1 cellular context compared by ENCODE assay signal in genomic region chr3:128496602-128497304, GRCh38.
A peak's percentile ranks its signal among the peaks of the same experiment; 100 is the strongest.
TF ChIP-seq lines count a peak whose summit lies in the region.

No MANE protein-coding gene starts in this region.

TF ChIP-seq in K562, 482 proteins besides CTCF, POLR2A, EP300 and RAD21 (continues in another document):
- TF ChIP-seq KDM4B (IDR thresholded peaks at IDR 0.05; ENCODE audit: borderline replicate concordance in 2 of 2, low read depth in 1 of 2) (no peak), ZNF436 (CRISPR knock-in tag; IDR thresholded peaks at IDR 0.05) (no peak), TCF15 (CRISPR knock-in tag; IDR thresholded peaks at IDR 0.05) (no peak), MLLT1 (IDR thresholded peaks at IDR 0.05) (no peak), ILF3 (IDR thresholded peaks at IDR 0.05; ENCODE audit: borderline replicate concordance) (no peak), KAT8 (IDR thresholded peaks at IDR 0.05; ENCODE audit: low read depth) (no peak), ZKSCAN8 (CRISPR knock-in tag; IDR thresholded peaks at IDR 0.05) (no peak), CXXC5 (CRISPR knock-in tag; IDR thresholded peaks at IDR 0.05) (0 out of 2 replicates have a peak, but pooled peaks have one; percentile 70), L3MBTL2 (IDR thresholded peaks at IDR 0.05) (peak; percentile 68), BHLHE40 (IDR thresholded peaks at IDR 0.05; ENCODE audit: low read length) (no peak), ZNF274 (IDR thresholded peaks at IDR 0.05; ENCODE audit: borderline replicate concordance, low read depth, low read length) (no peak), E2F4 (CRISPR knock-in tag; IDR thresholded peaks at IDR 0.05; ENCODE audit: low read depth) (peak; percentile 19; the same call in 1 of the 2 replicates), SAP30 (IDR thresholded peaks at IDR 0.05; ENCODE audit: borderline replicate concordance, insufficient read depth, low read depth, low read length, poor library complexity, severe bottlenecking) (no peak), XRCC3 (IDR thresholded peaks at IDR 0.05) (no peak), NCOR1 (IDR thresholded peaks at IDR 0.05) (peak; percentile 39), SMARCE1 (IDR thresholded peaks at IDR 0.05) (peak; percentile 45; the same call in 1 of the 2 replicates), FOXA3 (CRISPR knock-in tag; conservative IDR thresholded peaks at IDR 0.05 in 1 of 2, IDR thresholded peaks at IDR 0.05 in 1 of 2) (peak in 1 of 2 experiments; percentile 73; a peak in 2 of 4 replicates), RNF2 (IDR thresholded peaks at IDR 0.05) (no peak), STAT5A (IDR thresholded peaks at IDR 0.05; ENCODE audit: borderline replicate concordance, low read length) (no peak), LARP7 (IDR thresholded peaks at IDR 0.05) (no peak), STAG1 (CRISPR knock-in tag; IDR thresholded peaks at IDR 0.05; ENCODE audit: borderline replicate concordance) (no peak), CEBPB (tag; IDR thresholded peaks at IDR 0.05) (no peak), RCOR1 (IDR thresholded peaks at IDR 0.05; ENCODE audit: borderline replicate concordance in 1 of 2, low read depth in 2 of 2, low read length in 2 of 2) (0 out of 4 replicates have a peak, but pooled peaks of 1 of the 2 experiments have one; percentile 16), ATF1 (CRISPR knock-in tag; IDR thresholded peaks at IDR 0.05) (no peak), ATF1 (tag; IDR thresholded peaks at IDR 0.05) (no peak; the same call in 1 of the 2 replicates), GABPB2 (CRISPR knock-in tag; conservative IDR thresholded peaks at IDR 0.05) (no peak), MXI1 (IDR thresholded peaks at IDR 0.05; ENCODE audit: low read depth, low read length) (no peak), THRB (CRISPR knock-in tag; conservative IDR thresholded peaks at IDR 0.05) (no peak), NFYB (IDR thresholded peaks at IDR 0.05; ENCODE audit: extremely low read depth, insufficient read length) (no peak), ZNF232 (CRISPR knock-in tag; IDR thresholded peaks at IDR 0.05) (0 out of 2 replicates have a peak, but pooled peaks have one; percentile 64), CREM (IDR thresholded peaks at IDR 0.05; ENCODE audit: low read depth) (peak; percentile 44; the same call in 1 of the 2 replicates), NELFE (IDR thresholded peaks at IDR 0.05; ENCODE audit: insufficient read depth, insufficient read length) (no peak), ZC3H11A (IDR thresholded peaks at IDR 0.05; ENCODE audit: low read depth, low read length) (no peak), ZNF133 (CRISPR knock-in tag; IDR thresholded peaks at IDR 0.05) (no peak), NR4A1 (CRISPR knock-in tag; IDR thresholded peaks at IDR 0.05) (no peak), NR4A1 (tag; IDR thresholded peaks at IDR 0.05) (no peak), CHD1 (IDR thresholded peaks at IDR 0.05; ENCODE audit: low read length) (no peak), HDAC1 (IDR thresholded peaks at IDR 0.05) (no peak), FOXA1 (IDR thresholded peaks at IDR 0.05; ENCODE audit: borderline replicate concordance) (no peak), ZBTB7A (IDR thresholded peaks at IDR 0.05; ENCODE audit: borderline replicate concordance, control insufficient read depth, low read depth, low read length) (no peak), SMARCC2 (IDR thresholded peaks at IDR 0.05; ENCODE audit: low read depth) (no peak), ZNF197 (CRISPR knock-in tag; IDR thresholded peaks at IDR 0.05; ENCODE audit: low read depth) (no peak), ZZZ3 (IDR thresholded peaks at IDR 0.05) (no peak), PHTF2 (CRISPR knock-in tag; IDR thresholded peaks at IDR 0.05) (no peak), SAFB (IDR thresholded peaks at IDR 0.05; ENCODE audit: borderline replicate concordance, low read depth, low read length) (no peak), TCF7L2 (IDR thresholded peaks at IDR 0.05; ENCODE audit: low read depth, low read length) (no peak), IRF1 (CRISPR knock-in tag; IDR thresholded peaks at IDR 0.05; ENCODE audit: borderline replicate concordance) (no peak), SETDB1 (IDR thresholded peaks at IDR 0.05; ENCODE audit: low read length) (no peak), HMG20A (CRISPR knock-in tag; conservative IDR thresholded peaks at IDR 0.05) (no peak), CBFB (CRISPR knock-in tag; IDR thresholded peaks at IDR 0.05) (peak; percentile 61), CBFA2T3 (IDR thresholded peaks at IDR 0.05) (peak; percentile 73), MTA3 (IDR thresholded peaks at IDR 0.05; ENCODE audit: borderline replicate concordance) (0 out of 2 replicates have a peak, but pooled peaks have one; percentile 27)
- TF ChIP-seq, protein P1, sequence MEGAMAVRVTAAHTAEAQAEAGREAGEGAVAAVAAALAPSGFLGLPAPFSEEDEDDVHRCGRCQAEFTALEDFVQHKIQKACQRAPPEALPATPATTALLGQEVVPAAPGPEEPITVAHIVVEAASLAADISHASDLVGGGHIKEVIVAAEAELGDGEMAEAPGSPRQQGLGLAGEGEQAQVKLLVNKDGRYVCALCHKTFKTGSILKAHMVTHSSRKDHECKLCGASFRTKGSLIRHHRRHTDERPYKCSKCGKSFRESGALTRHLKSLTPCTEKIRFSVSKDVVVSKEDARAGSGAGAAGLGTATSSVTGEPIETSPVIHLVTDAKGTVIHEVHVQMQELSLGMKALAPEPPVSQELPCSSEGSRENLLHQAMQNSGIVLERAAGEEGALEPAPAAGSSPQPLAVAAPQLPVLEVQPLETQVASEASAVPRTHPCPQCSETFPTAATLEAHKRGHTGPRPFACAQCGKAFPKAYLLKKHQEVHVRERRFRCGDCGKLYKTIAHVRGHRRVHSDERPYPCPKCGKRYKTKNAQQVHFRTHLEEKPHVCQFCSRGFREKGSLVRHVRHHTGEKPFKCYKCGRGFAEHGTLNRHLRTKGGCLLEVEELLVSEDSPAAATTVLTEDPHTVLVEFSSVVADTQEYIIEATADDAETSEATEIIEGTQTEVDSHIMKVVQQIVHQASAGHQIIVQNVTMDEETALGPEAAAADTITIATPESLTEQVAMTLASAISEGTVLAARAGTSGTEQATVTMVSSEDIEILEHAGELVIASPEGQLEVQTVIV (CRISPR knock-in tag; IDR thresholded peaks at IDR 0.05; ENCODE audit: borderline replicate concordance) = no peak
- TF ChIP-seq, protein P2, sequence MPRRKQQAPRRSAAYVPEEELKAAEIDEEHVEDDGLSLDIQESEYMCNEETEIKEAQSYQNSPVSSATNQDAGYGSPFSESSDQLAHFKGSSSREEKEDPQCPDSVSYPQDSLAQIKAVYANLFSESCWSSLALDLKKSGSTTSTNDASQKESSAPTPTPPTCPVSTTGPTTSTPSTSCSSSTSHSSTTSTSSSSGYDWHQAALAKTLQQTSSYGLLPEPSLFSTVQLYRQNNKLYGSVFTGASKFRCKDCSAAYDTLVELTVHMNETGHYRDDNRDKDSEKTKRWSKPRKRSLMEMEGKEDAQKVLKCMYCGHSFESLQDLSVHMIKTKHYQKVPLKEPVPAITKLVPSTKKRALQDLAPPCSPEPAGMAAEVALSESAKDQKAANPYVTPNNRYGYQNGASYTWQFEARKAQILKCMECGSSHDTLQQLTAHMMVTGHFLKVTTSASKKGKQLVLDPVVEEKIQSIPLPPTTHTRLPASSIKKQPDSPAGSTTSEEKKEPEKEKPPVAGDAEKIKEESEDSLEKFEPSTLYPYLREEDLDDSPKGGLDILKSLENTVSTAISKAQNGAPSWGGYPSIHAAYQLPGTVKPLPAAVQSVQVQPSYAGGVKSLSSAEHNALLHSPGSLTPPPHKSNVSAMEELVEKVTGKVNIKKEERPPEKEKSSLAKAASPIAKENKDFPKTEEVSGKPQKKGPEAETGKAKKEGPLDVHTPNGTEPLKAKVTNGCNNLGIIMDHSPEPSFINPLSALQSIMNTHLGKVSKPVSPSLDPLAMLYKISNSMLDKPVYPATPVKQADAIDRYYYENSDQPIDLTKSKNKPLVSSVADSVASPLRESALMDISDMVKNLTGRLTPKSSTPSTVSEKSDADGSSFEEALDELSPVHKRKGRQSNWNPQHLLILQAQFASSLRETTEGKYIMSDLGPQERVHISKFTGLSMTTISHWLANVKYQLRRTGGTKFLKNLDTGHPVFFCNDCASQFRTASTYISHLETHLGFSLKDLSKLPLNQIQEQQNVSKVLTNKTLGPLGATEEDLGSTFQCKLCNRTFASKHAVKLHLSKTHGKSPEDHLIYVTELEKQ (CRISPR knock-in tag; IDR thresholded peaks at IDR 0.05) = no peak
- TF ChIP-seq, protein P3, sequence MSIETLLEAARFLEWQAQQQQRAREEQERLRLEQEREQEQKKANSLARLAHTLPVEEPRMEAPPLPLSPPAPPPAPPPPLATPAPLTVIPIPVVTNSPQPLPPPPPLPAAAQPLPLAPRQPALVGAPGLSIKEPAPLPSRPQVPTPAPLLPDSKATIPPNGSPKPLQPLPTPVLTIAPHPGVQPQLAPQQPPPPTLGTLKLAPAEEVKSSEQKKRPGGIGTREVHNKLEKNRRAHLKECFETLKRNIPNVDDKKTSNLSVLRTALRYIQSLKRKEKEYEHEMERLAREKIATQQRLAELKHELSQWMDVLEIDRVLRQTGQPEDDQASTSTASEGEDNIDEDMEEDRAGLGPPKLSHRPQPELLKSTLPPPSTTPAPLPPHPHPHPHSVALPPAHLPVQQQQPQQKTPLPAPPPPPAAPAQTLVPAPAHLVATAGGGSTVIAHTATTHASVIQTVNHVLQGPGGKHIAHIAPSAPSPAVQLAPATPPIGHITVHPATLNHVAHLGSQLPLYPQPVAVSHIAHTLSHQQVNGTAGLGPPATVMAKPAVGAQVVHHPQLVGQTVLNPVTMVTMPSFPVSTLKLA (conservative IDR thresholded peaks at IDR 0.05) = peak; percentile 25 to 51
- TF ChIP-seq, protein P4, sequence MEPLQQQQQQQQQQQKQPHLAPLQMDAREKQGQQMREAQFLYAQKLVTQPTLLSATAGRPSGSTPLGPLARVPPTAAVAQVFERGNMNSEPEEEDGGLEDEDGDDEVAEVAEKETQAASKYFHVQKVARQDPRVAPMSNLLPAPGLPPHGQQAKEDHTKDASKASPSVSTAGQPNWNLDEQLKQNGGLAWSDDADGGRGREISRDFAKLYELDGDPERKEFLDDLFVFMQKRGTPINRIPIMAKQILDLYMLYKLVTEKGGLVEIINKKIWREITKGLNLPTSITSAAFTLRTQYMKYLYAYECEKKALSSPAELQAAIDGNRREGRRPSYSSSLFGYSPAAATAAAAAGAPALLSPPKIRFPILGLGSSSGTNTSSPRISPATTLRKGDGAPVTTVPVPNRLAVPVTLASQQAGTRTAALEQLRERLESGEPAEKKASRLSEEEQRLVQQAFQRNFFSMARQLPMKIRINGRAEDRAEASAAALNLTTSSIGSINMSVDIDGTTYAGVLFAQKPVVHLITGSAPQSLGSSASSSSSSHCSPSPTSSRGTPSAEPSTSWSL (CRISPR knock-in tag; IDR thresholded peaks at IDR 0.05; ENCODE audit: borderline replicate concordance) = no peak
- TF ChIP-seq, protein P5, sequence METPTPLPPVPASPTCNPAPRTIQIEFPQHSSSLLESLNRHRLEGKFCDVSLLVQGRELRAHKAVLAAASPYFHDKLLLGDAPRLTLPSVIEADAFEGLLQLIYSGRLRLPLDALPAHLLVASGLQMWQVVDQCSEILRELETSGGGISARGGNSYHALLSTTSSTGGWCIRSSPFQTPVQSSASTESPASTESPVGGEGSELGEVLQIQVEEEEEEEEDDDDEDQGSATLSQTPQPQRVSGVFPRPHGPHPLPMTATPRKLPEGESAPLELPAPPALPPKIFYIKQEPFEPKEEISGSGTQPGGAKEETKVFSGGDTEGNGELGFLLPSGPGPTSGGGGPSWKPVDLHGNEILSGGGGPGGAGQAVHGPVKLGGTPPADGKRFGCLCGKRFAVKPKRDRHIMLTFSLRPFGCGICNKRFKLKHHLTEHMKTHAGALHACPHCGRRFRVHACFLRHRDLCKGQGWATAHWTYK (CRISPR knock-in tag; IDR thresholded peaks at IDR 0.05) = no peak
- TF ChIP-seq, protein P6, sequence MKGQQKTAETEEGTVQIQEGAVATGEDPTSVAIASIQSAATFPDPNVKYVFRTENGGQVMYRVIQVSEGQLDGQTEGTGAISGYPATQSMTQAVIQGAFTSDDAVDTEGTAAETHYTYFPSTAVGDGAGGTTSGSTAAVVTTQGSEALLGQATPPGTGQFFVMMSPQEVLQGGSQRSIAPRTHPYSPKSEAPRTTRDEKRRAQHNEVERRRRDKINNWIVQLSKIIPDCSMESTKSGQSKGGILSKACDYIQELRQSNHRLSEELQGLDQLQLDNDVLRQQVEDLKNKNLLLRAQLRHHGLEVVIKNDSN (CRISPR knock-in tag; IDR thresholded peaks at IDR 0.05) = peak; percentile 81
